1 cellular context compared by ENCODE assay signal in genomic region chr9:33438926-33439511, GRCh38.
TF ChIP-seq lines count a peak whose summit lies in the region.

No MANE protein-coding gene starts in this region.

TF ChIP-seq in A549, 52 proteins besides CTCF, POLR2A, EP300 and RAD21 (continued from another document):
- TF ChIP-seq ESRRA (IDR thresholded peaks at IDR 0.05; ENCODE audit: borderline replicate concordance, low read length), result no peak
- no peak for TF ChIP-seq CBX8 (IDR thresholded peaks at IDR 0.05)
- no peak for TF ChIP-seq RARB (CRISPR knock-in tag; IDR thresholded peaks at IDR 0.05)
- no peak for TF ChIP-seq BCL3 (IDR thresholded peaks at IDR 0.05)
- TF ChIP-seq NFE2L2 (conservative IDR thresholded peaks at IDR 0.05; ENCODE audit: low read length), result no peak
- no peak for TF ChIP-seq POLR2AphosphoS2 (conservative IDR thresholded peaks at IDR 0.05; ENCODE audit: low read length)
